In genomic region chr3:81513591-81513990, GRCh38 we compare ENCODE assay signal across 16 cellular contexts.
DNase-seq lines count a peak whose midpoint lies in the region; ATAC-seq and TF ChIP-seq lines count a peak whose summit lies in the region.
"Had no signal": no experiment of that assay in that cellular context is flagged by ENCODE, and none has a peak within 500 bp of the region (broad histone marks: within the 10 kb centered on the region; RNA-seq: fewer than 3 reads in every experiment).

No MANE protein-coding gene starts in this region.

- H3K4me1 ChIP-seq in left ventricle myocardium inferior: peaks cover 6% of the 10 kb centered on the region
- no peaks in the 10 kb centered on the region for H3K4me1 ChIP-seq in right cardiac atrium (ENCODE audit: control insufficient read depth, insufficient read depth, low read length)
- no peaks in the 10 kb centered on the region for H3K4me1 ChIP-seq in endodermal cell (ENCODE audit: control insufficient read depth, insufficient read depth, low read length)

- H3K36me3 ChIP-seq in left ventricle myocardium inferior (peaks cover 16% of the 10 kb centered on the region), endodermal cell (ENCODE audit: control insufficient read depth, insufficient read depth, low read length) (no peaks in the 10 kb centered on the region)

- no peaks in the 10 kb centered on the region for H3K9me3 ChIP-seq in left ventricle myocardium inferior (replicated peaks)
- no peaks in the 10 kb centered on the region for H3K9me3 ChIP-seq in right cardiac atrium (ENCODE audit: control insufficient read depth, low read length)
- no peaks in the 10 kb centered on the region for H3K9me3 ChIP-seq in endodermal cell (ENCODE audit: control insufficient read depth, low read length)

- H3K4me1 Mint-ChIP-seq in endodermal cell: peaks cover 5% of the 10 kb centered on the region
- H3K4me1 Mint-ChIP-seq: CD4-positive, alpha-beta memory T cell; GM23338; H9 had no signal

- H3K27ac Mint-ChIP-seq in endodermal cell: no peak overlapping the region
- H3K27ac Mint-ChIP-seq: CD4-positive, alpha-beta memory T cell; GM23338 had no signal

- 70% methylated on average over 2 of the region's 2 CpGs for WGBS in right cardiac atrium
- WGBS in endodermal cell (ENCODE audit: insufficient coverage in 1 of 2, insufficient read length in 1 of 2), 2 experiments: 94% methylated on average over 2 of the region's 2 CpGs; no CpG with 5 or more reads in 1 of the 2 experiments

- H3K27me3 ChIP-seq in left ventricle myocardium inferior (ENCODE audit: low read depth): no peaks in the 10 kb centered on the region
- no peaks in the 10 kb centered on the region for H3K27me3 ChIP-seq in right cardiac atrium (ENCODE audit: control insufficient read depth, insufficient read depth)
- H3K27me3 ChIP-seq in endodermal cell (ENCODE audit: control insufficient read depth, insufficient read depth, low read length, poor library complexity, severe bottlenecking): no peaks in the 10 kb centered on the region

- no peaks in the 10 kb centered on the region for H3K36me3 Mint-ChIP-seq in endodermal cell (ENCODE audit: low read depth)

- DNase-seq in Right ventricle myocardium superior: no peak
- no peak for DNase-seq in cardiac septum (ENCODE audit: low spot score)
- DNase-seq in left ventricle myocardium inferior: no peak
- no peak for DNase-seq in right cardiac atrium
- no peak for DNase-seq in endodermal cell
- no peak for DNase-seq in ecto neural progenitor cell (ENCODE audit: low spot score)
- DNase-seq: C1 segment of cervical spinal cord; Calu3; CD4-positive, alpha-beta memory T cell; COR-L47; DMS53; DMS79 treated with DMSO at 0.1 percent for 48 hours; GF-D8; H9 had no signal

- H3K9ac ChIP-seq in endodermal cell (ENCODE audit: extremely low read depth, low read length, poor library complexity, severe bottlenecking): no peak overlapping the region

- intact Hi-C loops in Right ventricle myocardium superior (cut with DNase I) (no loop called here), cardiac septum (cut with DNase I) (no loop called here), left ventricle myocardium inferior (cut with micrococcal nuclease) (no loop called here), right cardiac atrium (cut with DNase I) (no loop called here)

- no peaks in the 10 kb centered on the region for H3K9me3 Mint-ChIP-seq in endodermal cell
- H3K9me3 Mint-ChIP-seq: CD4-positive, alpha-beta memory T cell; GM23338; H9 had no signal

- H3K27me3 Mint-ChIP-seq in endodermal cell (ENCODE audit: insufficient read depth): no peaks in the 10 kb centered on the region
- H3K27me3 Mint-ChIP-seq: CD4-positive, alpha-beta memory T cell had no signal

- H3K4me3 Mint-ChIP-seq in endodermal cell: no peak overlapping the region
- H3K4me3 Mint-ChIP-seq: CD4-positive, alpha-beta memory T cell; GM23338; H9 had no signal

- TF ChIP-seq CTCF in left ventricle myocardium inferior (IDR thresholded peaks at IDR 0.05; ENCODE audit: borderline replicate concordance) (no peak), endodermal cell (conservative IDR thresholded peaks at IDR 0.05) (no peak)

- ATAC-seq in Right ventricle myocardium superior (ENCODE audit: poor library complexity) (peak; percentile 87), right cardiac atrium (peak; percentile 31 to 33)
- ATAC-seq: GM23338, HCT116 had no signal

- H3K4me3 ChIP-seq in left ventricle myocardium inferior (no peak overlapping the region), right cardiac atrium (ENCODE audit: low read length) (no peak overlapping the region), endodermal cell (ENCODE audit: low read length) (no peak overlapping the region)
- H3K4me3 ChIP-seq: GM23338 had no signal

- H3K27ac ChIP-seq in left ventricle myocardium inferior (replicated peaks) (peak overlapping the region; percentile 56), right cardiac atrium (ENCODE audit: low read length) (no peak overlapping the region), endodermal cell (ENCODE audit: low read depth, low read length) (no peak overlapping the region)
